1 cellular context compared by ENCODE assay signal in the genomic region with DNA sequence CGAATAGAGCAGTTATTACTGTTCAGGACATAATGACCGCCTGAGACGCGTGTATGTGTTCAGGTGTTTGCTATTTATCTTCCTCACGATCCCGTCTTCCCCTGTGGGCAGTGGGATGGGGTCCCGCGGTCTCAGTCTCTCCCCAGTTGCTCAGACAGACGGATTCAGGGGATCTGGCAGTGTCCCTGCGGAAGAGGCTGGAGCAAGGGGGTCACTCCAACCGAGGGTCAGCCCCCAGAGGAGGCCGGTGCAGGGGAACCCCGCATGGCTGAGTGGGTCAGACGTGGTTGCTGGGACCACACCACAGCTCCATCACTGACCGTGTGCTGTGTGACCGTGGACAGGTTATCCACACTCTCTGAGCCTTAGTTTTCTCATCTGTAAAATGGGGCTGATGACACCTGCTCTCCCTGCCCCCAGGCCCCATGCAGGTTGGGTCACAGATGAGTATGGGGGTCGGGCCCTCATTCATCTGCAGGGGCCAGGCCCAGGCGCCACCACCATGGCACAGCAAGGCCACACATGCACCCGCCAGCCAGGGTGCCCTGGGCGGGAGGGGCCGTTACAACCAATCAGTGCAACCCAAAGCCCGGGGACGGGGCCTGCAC.
TF ChIP-seq lines count a peak whose summit lies in the region.

No MANE protein-coding gene starts in this region.

TF ChIP-seq in GM23338, 12 proteins besides CTCF, POLR2A, EP300 and RAD21 (continued from another document):
- TF ChIP-seq ZNF462 (CRISPR knock-in tag; IDR thresholded peaks at IDR 0.05) (no peak), EZH2 (IDR thresholded peaks at IDR 0.05; ENCODE audit: low read depth, unreplicated experiment) (no peak)
